8 cellular contexts compared by ENCODE assay signal in the genomic region with DNA sequence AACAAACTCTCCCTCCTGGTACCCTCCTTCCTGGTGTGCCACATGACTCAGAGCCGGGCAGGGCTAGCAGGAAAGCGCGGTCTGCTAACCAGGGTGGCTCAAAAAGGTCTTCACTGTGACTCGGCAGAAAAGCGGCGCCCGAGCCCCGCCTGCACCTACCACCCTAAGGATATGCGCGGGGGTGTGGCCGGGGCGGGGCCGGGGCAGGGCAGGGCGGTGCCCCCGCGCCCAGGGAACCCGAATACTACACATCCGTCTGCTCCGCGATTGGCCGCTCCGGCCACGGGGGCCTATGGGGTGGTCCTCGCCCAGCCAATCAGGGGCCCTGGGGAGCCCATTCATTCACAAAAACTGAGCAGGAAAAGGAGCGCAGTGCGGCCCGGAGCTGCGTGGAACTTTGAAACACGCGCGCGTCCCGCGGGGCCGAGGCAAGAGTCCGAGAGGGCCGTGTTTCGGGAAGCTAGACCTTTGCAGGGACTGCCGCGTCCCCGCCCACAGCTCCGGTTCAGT. TPM values are rescaled to one million over a fixed set of nuclear protein-coding genes. Genes with fewer than 3 reads are reported as not detected.
DNase-seq lines count a peak whose midpoint lies in the region; ATAC-seq, FAIRE-seq and TF ChIP-seq lines count a peak whose summit lies in the region.

No MANE protein-coding gene starts in this region.

- FAIRE-seq in urothelium cell line (lab: Jason Lieb, UNC): peak; percentile 82

- 0 to 1% (median 0%) methylated on average over 29 to 42 of the region's 42 CpGs; no CpG with 5 or more reads in 1 of the 4 donors for WGBS in adrenal gland, 4 donors
- 0 to 1% (median 1%) methylated on average over 35 to 42 of the region's 42 CpGs for WGBS in psoas muscle, 3 donors

- H3K9me3 ChIP-seq in adrenal gland (replicated peaks in 1 of 3) (no peaks in the 10 kb centered on the region), right atrium auricular region (no peaks in the 10 kb centered on the region), psoas muscle (no peaks in the 10 kb centered on the region)

- H3K4me1 ChIP-seq in adrenal gland (replicated peaks in 1 of 2) (peaks cover 20 to 27% of the 10 kb centered on the region in 2 donors), right atrium auricular region (peaks cover 0 to 31% of the 10 kb centered on the region in 2 donors), psoas muscle (peaks cover 9% of the 10 kb centered on the region)

- peak; percentile 97 for DNase-seq in GM13977 (ENCODE audit: low spot score)
- peak; percentile 59 for DNase-seq in NCI-H1417 treated with DMSO at 0.1 percent for 48 hours (lab: John Stamatoyannopoulos, UW)
- DNase-seq in SW480 (ENCODE audit: low spot score): peak; percentile 94
- peak; percentile 85 to 95 (median 89) for DNase-seq in adrenal gland
- DNase-seq in right atrium auricular region (ENCODE audit: low spot score): peak; percentile 85
- DNase-seq in psoas muscle: peak; percentile 88 to 95
- peak; percentile 97 for DNase-seq in urothelium cell line (ENCODE audit: low spot score)

- no peak for TF ChIP-seq CTCF in GM13977 (IDR thresholded peaks at IDR 0.05; ENCODE audit: extremely low read depth, insufficient read depth, missing control alignments)
- TF ChIP-seq CTCF in adrenal gland (IDR thresholded peaks at IDR 0.05): no peak
- TF ChIP-seq CTCF in right atrium auricular region (IDR thresholded peaks at IDR 0.05): no peak
- no peak for TF ChIP-seq CTCF in psoas muscle (IDR thresholded peaks at IDR 0.05)

- peak overlapping the region in 3 of 5 donors; percentile 17 to 69 (median 43) for H3K27ac ChIP-seq in adrenal gland
- peak overlapping the region; percentile 9 to 49 for H3K27ac ChIP-seq in right atrium auricular region
- H3K27ac ChIP-seq in psoas muscle: peak overlapping the region; percentile 81

- in situ Hi-C loops in GM13977 (cut with MboI; ENCODE audit: low pct_unique_long_range_greater_than_20kb, low sequenced_read_pairs, unreplicated experiment): no loop called here

- ATAC-seq in HG02840 (IDR thresholded peaks at IDR 0.05; ENCODE audit: low FRiP score, unreplicated experiment) (peak; percentile 86), psoas muscle (peak; percentile 94 to 95 (median 95))

- H3K27me3 ChIP-seq in adrenal gland (no peaks in the 10 kb centered on the region), right atrium auricular region (no peaks in the 10 kb centered on the region), psoas muscle (ENCODE audit: insufficient read depth in 3 of 3, low read length in 2 of 3) (no peaks in the 10 kb centered on the region)

- H3K4me3 ChIP-seq in adrenal gland (peak overlapping the region in 3 of 4 donors; percentile 10 to 61 (median 17)), right atrium auricular region (peak overlapping the region; percentile 54 to 73), psoas muscle (peak overlapping the region; percentile 74)

- intact Hi-C loops in adrenal gland (cut with DNase I) (no loop called here), psoas muscle (cut with DNase I) (no loop called here)

- H3K36me3 ChIP-seq in adrenal gland (replicated peaks in 1 of 2) (no peaks in the 10 kb centered on the region), right atrium auricular region (no peaks in the 10 kb centered on the region), psoas muscle (ENCODE audit: insufficient read depth in 1 of 2, low read depth in 1 of 2) (no peaks in the 10 kb centered on the region)

- TF ChIP-seq POLR2A in adrenal gland (IDR thresholded peaks at IDR 0.05): peak in 1 of 2 donors; percentile 19

RNA-seq across cellular contexts. Expression of gene LRP8, which starts 1.7 kb away (rescaled TPM):
- total RNA-seq in adrenal gland (1 to 10 TPM in 7 of 8 donors, under 1 TPM in 1; 0.66 to 7.0 (median 2.7) TPM), right atrium auricular region (1 to 10 TPM; 2.2 to 3.6 TPM), psoas muscle (1 to 10 TPM in 2 of 4 donors, under 1 TPM in 2; 0.79 to 2.4 (median 1.1) TPM)
- polyA plus RNA-seq in adrenal gland (1 to 10 TPM in 1 of 3 donors, under 1 TPM in 2; 0.64 to 7.6 (median 0.72) TPM), psoas muscle (1 to 10 TPM in 1 of 3 donors, under 1 TPM in 2; 0.17 to 1.2 (median 0.94) TPM)

Comparison
In these comparisons a context has a peak if more than half of its experiments do, and no peak if none do; other contexts are left out.
1. Peak in every context shown above with its lines: DNase-seq, ATAC-seq, H3K4me3 ChIP-seq and H3K27ac ChIP-seq.
2. H3K27ac ChIP-seq: peak in every context shown above with its lines; median percentile 81 in psoas muscle; 43 in adrenal gland; 29 in right atrium auricular region.
3. H3K4me3 ChIP-seq: peak in every context shown above with its lines; median percentile 74 in psoas muscle; 64 in right atrium auricular region; 17 in adrenal gland.